ENCODE assay signal across 8 cellular contexts in genomic region chr6:137261393-137262154, GRCh38. TPM values are rescaled to one million over a fixed set of nuclear protein-coding genes. Genes with fewer than 3 reads are reported as not detected.
DNase-seq lines count a peak whose midpoint lies in the region; ATAC-seq, FAIRE-seq and TF ChIP-seq lines count a peak whose summit lies in the region.

No MANE protein-coding gene starts in this region.

- no peak overlapping the region for H3K27ac ChIP-seq in endothelial cell of umbilical vein (ENCODE audit: insufficient read depth, low read depth, low read length)
- peak overlapping the region in 3 of 4 donors; percentile 32 to 62 (median 38) for H3K27ac ChIP-seq in sigmoid colon
- H3K27ac ChIP-seq in osteoblast (ENCODE audit: low read depth, low read length) = no peak overlapping the region

- dilution Hi-C loops in endothelial cell of umbilical vein (cut with MboI; ENCODE audit: extremely low pct_ligation_motif_present, low sequenced_read_pairs) = no loop called here

- H3K4me2 ChIP-seq in endothelial cell of umbilical vein (ENCODE audit: insufficient read depth, low read length) = no peak overlapping the region
- H3K4me2 ChIP-seq in osteoblast (ENCODE audit: insufficient read depth, low read length) = no peak overlapping the region

- DNase-seq in KBM-7 (peak; percentile 35), endothelial cell of umbilical vein (ENCODE audit: low read depth, low spot score) (peak; percentile 58), sigmoid colon (no peak), osteoblast (ENCODE audit: insufficient read length, low spot score, missing footprints) (no peak), midbrain (lab: John Stamatoyannopoulos, UW) (no peak), HEK293T (ENCODE audit: extremely low spot score) (no peak)

- H3K36me3 ChIP-seq in endothelial cell of umbilical vein (ENCODE audit: control insufficient read depth in 2 of 2, extremely low read depth in 1 of 2, insufficient read depth in 2 of 2, low read length in 2 of 2) = no peaks in the 10 kb centered on the region
- H3K36me3 ChIP-seq in sigmoid colon = no peaks in the 10 kb centered on the region
- H3K36me3 ChIP-seq in osteoblast (ENCODE audit: insufficient read depth, low read length) = no peaks in the 10 kb centered on the region

- peak; percentile 69 for ATAC-seq in GM18517 (IDR thresholded peaks at IDR 0.05; ENCODE audit: unreplicated experiment)
- no peak for ATAC-seq in HG02571 (IDR thresholded peaks at IDR 0.05; ENCODE audit: unreplicated experiment)

- H3K9me3 ChIP-seq in endothelial cell of umbilical vein (replicated peaks; ENCODE audit: control insufficient read depth, insufficient read depth, low read length) = no peaks in the 10 kb centered on the region
- peaks cover 0 to 2% (median 0%) of the 10 kb centered on the region in 4 donors for H3K9me3 ChIP-seq in sigmoid colon
- H3K9me3 ChIP-seq in osteoblast (ENCODE audit: low read depth, low read length) = no peaks in the 10 kb centered on the region

- no peak for TF ChIP-seq EP300 in sigmoid colon (IDR thresholded peaks at IDR 0.05)

- TF ChIP-seq CTCF in endothelial cell of umbilical vein (IDR thresholded peaks at IDR 0.05; ENCODE audit: extremely low read depth in 1 of 2, insufficient read depth in 1 of 2, low read depth in 1 of 2, low read length in 2 of 2) (no peak), sigmoid colon (IDR thresholded peaks at IDR 0.05) (no peak), osteoblast (IDR thresholded peaks at IDR 0.05; ENCODE audit: extremely low read depth, low read depth, low read length) (no peak)

- H4K20me1 ChIP-seq in endothelial cell of umbilical vein (replicated peaks; ENCODE audit: control insufficient read depth, extremely low read depth, insufficient read depth, low read length) = no peaks in the 10 kb centered on the region
- H4K20me1 ChIP-seq in osteoblast (ENCODE audit: insufficient read depth, low read length) = no peaks in the 10 kb centered on the region

- no peaks in the 10 kb centered on the region for H3K9me1 ChIP-seq in endothelial cell of umbilical vein (replicated peaks; ENCODE audit: control insufficient read depth, extremely low read depth, insufficient read depth, low read length)

- H3K79me2 ChIP-seq in endothelial cell of umbilical vein (ENCODE audit: control insufficient read depth, insufficient read depth, low read length) (no peaks in the 10 kb centered on the region), osteoblast (ENCODE audit: insufficient read depth, low read length) (no peaks in the 10 kb centered on the region)

- 31 to 55% methylated on average over 3 of the region's 3 CpGs for WGBS in sigmoid colon, 2 donors

- H3K4me3 ChIP-seq in endothelial cell of umbilical vein (replicated peaks in 1 of 3; ENCODE audit: insufficient read depth in 1 of 3, low read depth in 1 of 3, low read length in 3 of 3) (no peak overlapping the region), sigmoid colon (no peak overlapping the region), osteoblast (ENCODE audit: insufficient read depth, low read length) (no peak overlapping the region)

- peaks cover 2% of the 10 kb centered on the region for H3K4me1 ChIP-seq in endothelial cell of umbilical vein (ENCODE audit: control insufficient read depth, extremely low read depth, insufficient read depth, low read length)
- peaks cover 0 to 16% (median 7%) of the 10 kb centered on the region in 4 donors for H3K4me1 ChIP-seq in sigmoid colon
- no peaks in the 10 kb centered on the region for H3K4me1 ChIP-seq in osteoblast (ENCODE audit: insufficient read depth, low read length)

- no TSS peak for BruUV-seq in endothelial cell of umbilical vein (replicated peaks; lab: Mats Ljungman, UMichigan)

- H3K27me3 ChIP-seq in endothelial cell of umbilical vein (ENCODE audit: control insufficient read depth in 2 of 2, insufficient read depth in 2 of 2, low read length in 2 of 2) (peaks cover 7 to 16% of the 10 kb centered on the region in 2 experiments), sigmoid colon (no peaks in the 10 kb centered on the region), osteoblast (ENCODE audit: insufficient read depth, low read length) (peaks cover 11% of the 10 kb centered on the region)

- H2AFZ ChIP-seq in endothelial cell of umbilical vein (ENCODE audit: low read depth, low read length) = no peak overlapping the region
- no peak overlapping the region for H2AFZ ChIP-seq in osteoblast (ENCODE audit: low read length)

- intact Hi-C loops in endothelial cell of umbilical vein (cut with micrococcal nuclease) = no loop called here
- intact Hi-C loops in sigmoid colon (cut with DNase I) = loop anchor here (10.0 kb wide), 1 partner anchor 153 kb away; no protein-coding TSS in a partner anchor

- no peak overlapping the region for H3K9ac ChIP-seq in endothelial cell of umbilical vein (replicated peaks; ENCODE audit: extremely low read depth, insufficient read depth, low read length)

- POLR2A ChIA-PET in endothelial cell of umbilical vein (lab: Charles Lee) (no interaction called here), HEK293T (lab: Yijun Ruan, JAX) (no interaction called here)

- in situ Hi-C loops in KBM-7 (cut with MboI; ENCODE audit: low pct_unique_long_range_greater_than_20kb, low sequenced_read_pairs) = no loop called here

- TF ChIP-seq POLR2A in endothelial cell of umbilical vein (IDR thresholded peaks at IDR 0.05; ENCODE audit: low read depth, low read length) = no peak
- TF ChIP-seq POLR2A in sigmoid colon (IDR thresholded peaks at IDR 0.05) = no peak

- peak; percentile 42 for FAIRE-seq in endothelial cell of umbilical vein (lab: Jason Lieb, UNC)

- CTCF ChIA-PET in endothelial cell of umbilical vein (lab: Charles Lee) = interaction anchor here (1.1 kb wide), 1 partner anchor 9 kb away, joined by 4 read pairs; no protein-coding TSS in a partner anchor
- CTCF ChIA-PET in HEK293T (lab: Yijun Ruan, JAX) = interaction anchor here (0.6 kb wide), 1 partner anchor 275 kb away, joined by 4 read pairs; no protein-coding TSS in a partner anchor

TF ChIP-seq in endothelial cell of umbilical vein, 7 proteins besides CTCF, POLR2A, EP300 and RAD21:
- TF ChIP-seq EZH2 (IDR thresholded peaks at IDR 0.05; ENCODE audit: borderline replicate concordance, low read depth, low read length, severe bottlenecking) = no peak

TF ChIP-seq in HEK293T, 16 proteins besides CTCF, POLR2A, EP300 and RAD21:
- TF ChIP-seq LEF1 (IDR thresholded peaks at IDR 0.05; ENCODE audit: borderline replicate concordance) (no peak), CTBP1 (IDR thresholded peaks at IDR 0.05; ENCODE audit: borderline replicate concordance) (no peak), FOXA1 (IDR thresholded peaks at IDR 0.05) (no peak), ARNT (IDR thresholded peaks at IDR 0.05) (no peak), BHLHE40 (IDR thresholded peaks at IDR 0.05; ENCODE audit: borderline replicate concordance) (no peak), NFRKB (IDR thresholded peaks at IDR 0.05) (no peak), SP1 (IDR thresholded peaks at IDR 0.05) (no peak), FOXM1 (IDR thresholded peaks at IDR 0.05; ENCODE audit: borderline replicate concordance) (no peak), ZNF384 (IDR thresholded peaks at IDR 0.05) (no peak), TARDBP (IDR thresholded peaks at IDR 0.05) (no peak), PKNOX1 (IDR thresholded peaks at IDR 0.05) (no peak)

RNA-seq across cellular contexts. Expression of gene IFNGR1, which starts 42.4 kb away (rescaled TPM):
- total RNA-seq in endothelial cell of umbilical vein (27.5 and 31.2 TPM in 2 replicates), sigmoid colon (10 to 100 TPM; 47.4 to 67.1 (median 62.3) TPM), osteoblast (62.6 and 68.1 TPM in 2 replicates)
- polyA plus RNA-seq in endothelial cell of umbilical vein (14.3 and 19.1 TPM in 2 replicates), sigmoid colon (100 to 1,000 TPM in 1 of 3 donors, 10 to 100 TPM in 2; 32.4 to 116 (median 52.7) TPM)
- polyA plus RNA-seq in endothelial cell of umbilical vein (2011; cell fraction: cytosol; rRNA removed) = 20.6 and 25.8 TPM in 2 replicates
- polyA plus RNA-seq in endothelial cell of umbilical vein (2011; cell fraction: nucleus; rRNA removed) = 26.0 and 33.4 TPM in 2 replicates
- 33.7 and 38.5 TPM in 2 replicates for polyA plus RNA-seq in endothelial cell of umbilical vein (2012)
- polyA minus RNA-seq in endothelial cell of umbilical vein = 71.0 and 77.5 TPM in 2 replicates
- 10.3 TPM for polyA minus RNA-seq in endothelial cell of umbilical vein (2011; cell fraction: cytosol; rRNA and poly(A)+ RNA removed)
- polyA minus RNA-seq in endothelial cell of umbilical vein (2011; cell fraction: nucleus; rRNA and poly(A)+ RNA removed) = 39.0 and 43.9 TPM in 2 replicates

Comparison
In these comparisons a context has a peak if more than half of its experiments do, and no peak if none do; other contexts are left out.
1. DNase-seq: peak in KBM-7 (single experiment) and endothelial cell of umbilical vein (single experiment); none in sigmoid colon (single experiment), osteoblast (single experiment), midbrain (single experiment) and HEK293T (single experiment).
2. H3K27ac ChIP-seq: peak in sigmoid colon (3 of 4); none in endothelial cell of umbilical vein (single experiment) and osteoblast (single experiment).